21 cellular contexts compared by ENCODE assay signal in the genomic region with DNA sequence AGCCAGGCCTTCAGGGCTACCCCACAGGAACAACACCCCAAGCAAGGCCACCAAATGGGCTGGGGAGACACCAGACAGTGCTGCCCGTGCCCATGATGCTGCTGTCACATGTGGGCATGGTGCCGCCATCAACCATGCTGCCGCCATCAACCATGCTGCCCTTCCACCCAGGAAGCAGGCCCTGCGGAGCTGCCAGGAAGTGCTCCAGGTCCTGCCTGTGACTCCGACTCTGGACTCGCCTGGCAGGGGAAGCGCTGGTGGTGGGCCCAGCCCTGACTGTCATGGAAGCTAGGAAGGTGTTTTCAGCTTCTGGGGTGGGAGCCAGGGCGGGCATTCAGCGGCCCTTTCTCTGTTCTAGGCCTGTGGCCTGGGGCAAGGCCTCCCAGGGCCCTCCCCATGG. TPM values are rescaled to one million over a fixed set of nuclear protein-coding genes. Genes with fewer than 3 reads are reported as not detected.
"Had no signal": no experiment of that assay in that cellular context is flagged by ENCODE, and none has a peak within 500 bp of the region (broad histone marks: within the 10 kb centered on the region; RNA-seq: fewer than 3 reads in every experiment).

No MANE protein-coding gene starts in this region.

- ATAC-seq: foreskin keratinocyte, gastroesophageal sphincter, heart left ventricle, left cardiac atrium, left lung, left ventricle myocardium superior, lower lobe of right lung, mucosa of descending colon had no signal

- H3K9me3 Mint-ChIP-seq: immature natural killer cell, mesothelial cell of epicardium had no signal

- H3K4me1 ChIP-seq: foreskin keratinocyte, left lung, lower lobe of right lung had no signal

- H3K36me3 ChIP-seq: esophagus muscularis mucosa, gastroesophageal sphincter, heart left ventricle, left lung, lower lobe of right lung had no signal

- H3K36me3 Mint-ChIP-seq: immature natural killer cell, mesothelial cell of epicardium had no signal

- DNase-seq: dermis blood vessel endothelial cell; dorsolateral prefrontal cortex; effector CD4-positive, alpha-beta T cell; effector memory CD4-positive, alpha-beta T cell; foreskin keratinocyte; heart left ventricle; hypothalamus; immature natural killer cell; left cardiac atrium; left ventricle myocardium superior; lower lobe of right lung; mesenchymal stem cell had no signal

- H3K9me3 ChIP-seq: esophagus muscularis mucosa, gastroesophageal sphincter, heart left ventricle, left lung, lower lobe of right lung, mucosa of descending colon had no signal

- H3K4me3 Mint-ChIP-seq: immature natural killer cell, mesothelial cell of epicardium had no signal

- H3K27ac ChIP-seq: coronary artery, dorsolateral prefrontal cortex, esophagus muscularis mucosa, foreskin keratinocyte, gastroesophageal sphincter, heart left ventricle, hepatocyte, left lung, lower lobe of right lung had no signal

- H3K4me3 ChIP-seq: coronary artery, dorsolateral prefrontal cortex, esophagus muscularis mucosa, gastroesophageal sphincter, heart left ventricle, hepatocyte, left lung, lower lobe of right lung, mucosa of descending colon had no signal

- H3K27ac Mint-ChIP-seq: immature natural killer cell, mesothelial cell of epicardium had no signal

- H3K4me2 ChIP-seq: hepatocyte had no signal

- H3K27me3 ChIP-seq: dorsolateral prefrontal cortex, esophagus muscularis mucosa, foreskin keratinocyte, gastroesophageal sphincter, heart left ventricle, hepatocyte, left lung had no signal

RNA-seq across cellular contexts. Expression of a gene that starts 8.8 kb away (rescaled TPM):
- total RNA-seq: dermis blood vessel endothelial cell, endothelial cell of umbilical vein, fibroblast of villous mesenchyme had no signal
- polyA plus RNA-seq: heart left ventricle had no signal
